ENCODE assay signal across 13 cellular contexts in the genomic region with DNA sequence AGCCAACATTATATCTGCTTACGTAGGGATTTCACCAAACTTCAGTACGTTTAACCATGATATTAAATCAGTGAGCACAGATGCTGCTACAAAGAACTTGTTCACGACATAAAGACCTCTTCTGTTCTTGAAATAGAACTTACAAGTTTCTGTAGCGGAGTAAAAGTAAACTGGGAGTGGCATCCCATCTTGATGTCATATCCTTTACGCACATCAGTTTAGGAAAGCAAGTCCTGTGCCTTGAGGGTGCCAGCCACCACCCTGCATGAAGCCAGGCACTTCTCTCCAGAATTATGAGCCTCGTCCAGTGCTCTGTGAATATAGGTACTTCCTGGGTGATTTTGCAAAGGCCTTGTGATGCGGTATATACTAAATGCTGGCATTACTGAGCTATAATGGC.
"Had no signal": no experiment of that assay in that cellular context is flagged by ENCODE, and none has a peak within 500 bp of the region (broad histone marks: within the 10 kb centered on the region; RNA-seq: fewer than 3 reads in every experiment).

No MANE protein-coding gene starts in this region.

- H3K4me1 Mint-ChIP-seq: naive thymus-derived CD4-positive, alpha-beta T cell; nephron progenitor cell; stimulated activated naive CD8-positive, alpha-beta T cell treated with anti-CD3 and anti-CD28 coated beads, Interleukin-15, amount 100 ng/mL, for 72 hours had no signal

- DNase-seq: effector memory CD4-positive, alpha-beta T cell; glutamatergic neuron; islet precursor cell; mammary epithelial cell; naive thymus-derived CD4-positive, alpha-beta T cell; nephron progenitor cell; sigmoid colon; stimulated activated CD4-positive, alpha-beta T cell treated with anti-CD3 and anti-CD28 coated beads, Interleukin-2, amount 100 ng/mL, for 24 hours; stimulated activated CD4-positive, alpha-beta T cell treated with anti-CD3 and anti-CD28 coated beads, Interleukin-4, amount 100 ng/mL, for 4 hours; stimulated activated naive B cell treated with anti-CD40 and anti-IgM and Interleukin-4, amounts not matched to agents 10 μg/mL and 1 μg/mL and 100 μg/mL, for 72 hours; stimulated activated naive CD8-positive, alpha-beta T cell treated with anti-CD3 and anti-CD28 coated beads, Interleukin-15, amount 100 ng/mL, for 72 hours; testis; upper lobe of right lung had no signal

- H3K27me3 Mint-ChIP-seq: naive thymus-derived CD4-positive, alpha-beta T cell; stimulated activated naive B cell treated with anti-CD40 and anti-IgM and Interleukin-4, amounts not matched to agents 10 μg/mL and 1 μg/mL and 100 μg/mL, for 72 hours; stimulated activated naive CD8-positive, alpha-beta T cell treated with anti-CD3 and anti-CD28 coated beads, Interleukin-15, amount 100 ng/mL, for 72 hours had no signal

- H3K27ac Mint-ChIP-seq: naive thymus-derived CD4-positive, alpha-beta T cell; nephron progenitor cell; stimulated activated naive B cell treated with anti-CD40 and anti-IgM and Interleukin-4, amounts not matched to agents 10 μg/mL and 1 μg/mL and 100 μg/mL, for 72 hours; stimulated activated naive CD8-positive, alpha-beta T cell treated with anti-CD3 and anti-CD28 coated beads, Interleukin-15, amount 100 ng/mL, for 72 hours had no signal

- H3K4me3 Mint-ChIP-seq: naive thymus-derived CD4-positive, alpha-beta T cell; nephron progenitor cell; stimulated activated naive B cell treated with anti-CD40 and anti-IgM and Interleukin-4, amounts not matched to agents 10 μg/mL and 1 μg/mL and 100 μg/mL, for 72 hours; stimulated activated naive CD8-positive, alpha-beta T cell treated with anti-CD3 and anti-CD28 coated beads, Interleukin-15, amount 100 ng/mL, for 72 hours had no signal

- H3K9me3 Mint-ChIP-seq: nephron progenitor cell had no signal

- H3K36me3 Mint-ChIP-seq: naive thymus-derived CD4-positive, alpha-beta T cell; stimulated activated naive B cell treated with anti-CD40 and anti-IgM and Interleukin-4, amounts not matched to agents 10 μg/mL and 1 μg/mL and 100 μg/mL, for 72 hours had no signal
